1 cellular context compared by ENCODE assay signal in genomic region chr16:55948230-55948629, GRCh38.
TF ChIP-seq lines count a peak whose summit lies in the region.

No MANE protein-coding gene starts in this region.

TF ChIP-seq in K562, 482 proteins besides CTCF, POLR2A, EP300 and RAD21 (continued from another document and continues in another):
- TF ChIP-seq ARID4B (CRISPR knock-in tag; IDR thresholded peaks at IDR 0.05) = no peak
- TF ChIP-seq BCLAF1 (IDR thresholded peaks at IDR 0.05; ENCODE audit: borderline replicate concordance in 1 of 2, control insufficient read depth in 1 of 2, low read depth in 2 of 2, low read length in 1 of 2) = no peak
- TF ChIP-seq MYC (IDR thresholded peaks at IDR 0.05; ENCODE audit: low read depth, low read length) = peak; percentile 36; the same call in 1 of the 2 replicates
- no peak for TF ChIP-seq MYC (CRISPR knock-in tag; IDR thresholded peaks at IDR 0.05; ENCODE audit: borderline replicate concordance, low read depth)
- no peak for TF ChIP-seq XRCC3 (IDR thresholded peaks at IDR 0.05)
- TF ChIP-seq NKRF (IDR thresholded peaks at IDR 0.05; ENCODE audit: borderline replicate concordance) = no peak
- no peak for TF ChIP-seq KAT2B (IDR thresholded peaks at IDR 0.05; ENCODE audit: low read depth, low read length)
- TF ChIP-seq MAX (CRISPR knock-in tag; IDR thresholded peaks at IDR 0.05) = no peak
- no peak for TF ChIP-seq ZNF609 (CRISPR knock-in tag; IDR thresholded peaks at IDR 0.05; ENCODE audit: borderline replicate concordance)
- TF ChIP-seq PCBP2 (IDR thresholded peaks at IDR 0.05; ENCODE audit: low read depth, low read length, poor library complexity, severe bottlenecking) = no peak
- TF ChIP-seq U2AF2 (optimal IDR thresholded peaks at IDR 0.05; ENCODE audit: low read depth, low read length) = no peak
- no peak for TF ChIP-seq ZNF76 (CRISPR knock-in tag; IDR thresholded peaks at IDR 0.05; ENCODE audit: borderline replicate concordance)
- TF ChIP-seq RAD51 (IDR thresholded peaks at IDR 0.05; ENCODE audit: borderline replicate concordance, low read depth) = no peak
- no peak; the same call in 1 of the 2 replicates for TF ChIP-seq SMARCE1 (IDR thresholded peaks at IDR 0.05)
- TF ChIP-seq ADNP (tag; IDR thresholded peaks at IDR 0.05) = no peak
- no peak for TF ChIP-seq EZH2 (IDR thresholded peaks at IDR 0.05; ENCODE audit: borderline replicate concordance, low read depth, low read length)
- no peak for TF ChIP-seq REST (CRISPR knock-in tag; IDR thresholded peaks at IDR 0.05; ENCODE audit: low read depth)
- no peak for TF ChIP-seq COPS2 (conservative IDR thresholded peaks at IDR 0.05)
- TF ChIP-seq POLR3A (IDR thresholded peaks at IDR 0.05; ENCODE audit: borderline replicate concordance, extremely low read depth, insufficient read depth, insufficient read length) = no peak
- TF ChIP-seq ZBTB8A (IDR thresholded peaks at IDR 0.05; ENCODE audit: partially characterized antibody) = no peak
- no peak for TF ChIP-seq ETS2 (tag; IDR thresholded peaks at IDR 0.05; ENCODE audit: borderline replicate concordance, poor library complexity, severe bottlenecking)
- TF ChIP-seq POLR2B (IDR thresholded peaks at IDR 0.05; ENCODE audit: low read depth, partially characterized antibody) = no peak
- TF ChIP-seq MAZ (CRISPR knock-in tag; conservative IDR thresholded peaks at IDR 0.05 in 1 of 2, IDR thresholded peaks at IDR 0.05 in 1 of 2) = peak in 1 of 2 experiments; percentile 40; a peak in 1 of 4 replicates
- no peak for TF ChIP-seq ZC3H8 (IDR thresholded peaks at IDR 0.05)
- no peak for TF ChIP-seq ZFPM2 (CRISPR knock-in tag; IDR thresholded peaks at IDR 0.05)
- no peak for TF ChIP-seq ZBTB12 (CRISPR knock-in tag; IDR thresholded peaks at IDR 0.05)
- TF ChIP-seq CAMTA2 (CRISPR knock-in tag; conservative IDR thresholded peaks at IDR 0.05) = no peak
- no peak for TF ChIP-seq FOS (IDR thresholded peaks at IDR 0.05; ENCODE audit: extremely low read depth, insufficient read length)
- TF ChIP-seq TCF7L2 (IDR thresholded peaks at IDR 0.05; ENCODE audit: low read depth, low read length) = no peak
- TF ChIP-seq ZMIZ1 (IDR thresholded peaks at IDR 0.05; ENCODE audit: low read depth in 2 of 2, low read length in 2 of 2) = no peak
- TF ChIP-seq SIN3A (IDR thresholded peaks at IDR 0.05; ENCODE audit: borderline replicate concordance in 2 of 2, control insufficient read depth in 1 of 2, low read depth in 2 of 2, low read length in 2 of 2) = no peak
- peak; percentile 15; the same call in 1 of the 2 replicates for TF ChIP-seq SMAD4 (CRISPR knock-in tag; conservative IDR thresholded peaks at IDR 0.05)
- peak; percentile 35; the same call in 1 of the 2 replicates for TF ChIP-seq CBFA2T3 (IDR thresholded peaks at IDR 0.05)
- TF ChIP-seq CTBP1 (IDR thresholded peaks at IDR 0.05; ENCODE audit: borderline replicate concordance) = peak; percentile 15; the same call in 1 of the 2 replicates
- no peak for TF ChIP-seq GTF2E2 (tag; IDR thresholded peaks at IDR 0.05)
